Comparison of ENCODE assay signal across 18 cellular contexts in genomic region chr10:16673443-16673842, GRCh38.
DNase-seq lines count a peak whose midpoint lies in the region; ATAC-seq and TF ChIP-seq lines count a peak whose summit lies in the region.
"Had no signal": no experiment of that assay in that cellular context is flagged by ENCODE, and none has a peak within 500 bp of the region (broad histone marks: within the 10 kb centered on the region; RNA-seq: fewer than 3 reads in every experiment).

No MANE protein-coding gene starts in this region.

- ATAC-seq in HG02763 (IDR thresholded peaks at IDR 0.05; ENCODE audit: unreplicated experiment) (no peak), GM18517 (IDR thresholded peaks at IDR 0.05; ENCODE audit: unreplicated experiment) (no peak)
- ATAC-seq: activated T-cell treated with anti-CD3 and anti-CD28 coated beads, Interleukin-2, amount 50 U/mL, for 4 hours; lower lobe of right lung; sciatic nerve had no signal

- TF ChIP-seq POLR2A in erythroblast (IDR thresholded peaks at IDR 0.05; ENCODE audit: low read length) = no peak

- DNase-seq in NCI-H82 (lab: John Stamatoyannopoulos, UW) (peak; percentile 7), NCI-H82 treated with DMSO at 0.1 percent for 48 hours (lab: John Stamatoyannopoulos, UW; ENCODE audit: unreplicated experiment) (no peak), NCI-H146 (lab: John Stamatoyannopoulos, UW) (peak; percentile 98), NCI-H345 (lab: John Stamatoyannopoulos, UW) (peak; percentile 85), erythroblast (lab: John Stamatoyannopoulos, UW) (no peak), 8988T (no peak)
- DNase-seq: ACHN; activated naive CD4-positive, alpha-beta T cell; activated T-cell treated with anti-CD3 and anti-CD28 coated beads, Interleukin-2, amount 50 U/mL, for 4 hours; adrenal gland; HFFc6; Kasumi-1; lower lobe of right lung; NK-92 treated with Interleukin-12 subunit alpha and Interleukin-12 subunit beta, amount 100 ng/mL, for 24 hours; transverse colon had no signal

Comparison
In these comparisons a context has a peak if more than half of its experiments do, and no peak if none do; other contexts are left out.
1. DNase-seq: peak in NCI-H82 (single experiment), NCI-H146 (single experiment) and NCI-H345 (single experiment); none in NCI-H82 treated with DMSO at 0.1 percent for 48 hours (single experiment), erythroblast (0 of 2) and 8988T (single experiment).